Comparison of ENCODE assay signal across 15 cellular contexts in genomic region chr17:43402078-43402477, GRCh38. TPM values are rescaled to one million over a fixed set of nuclear protein-coding genes. Genes with fewer than 3 reads are reported as not detected.
A peak's percentile ranks its signal among the peaks of the same experiment; 100 is the strongest.
DNase-seq lines count a peak whose midpoint lies in the region; ATAC-seq, FAIRE-seq and TF ChIP-seq lines count a peak whose summit lies in the region.
"Had no signal": no experiment of that assay in that cellular context is flagged by ENCODE, and none has a peak within 500 bp of the region (broad histone marks: within the 10 kb centered on the region; RNA-seq: fewer than 3 reads in every experiment).

No MANE protein-coding gene starts in this region.

- H3K4me2 ChIP-seq in BLaER1: peak overlapping the region; percentile 92
- H3K4me2 ChIP-seq in smooth muscle cell: peak overlapping the region; percentile 82

- FAIRE-seq in kidney (lab: Jason Lieb, UNC): no peak

- H3K9ac ChIP-seq in BLaER1 (no peak overlapping the region), kidney (ENCODE audit: low read length in 2 of 2) (peak overlapping the region; percentile 4 to 85), smooth muscle cell (ENCODE audit: low read depth) (peak overlapping the region; percentile 29)

- intact Hi-C loops in kidney (cut with DNase I): no loop called here

- no peak for ATAC-seq in GM21619 (IDR thresholded peaks at IDR 0.05; ENCODE audit: unreplicated experiment)
- ATAC-seq: left colon, Right ventricle myocardium inferior had no signal

- no peaks in the 10 kb centered on the region for H4K20me1 ChIP-seq in BLaER1
- peaks cover 8% of the 10 kb centered on the region for H4K20me1 ChIP-seq in smooth muscle cell (ENCODE audit: low read depth)

- no peak for DNase-seq in astrocyte of the cerebellum (ENCODE audit: low read depth)
- DNase-seq in kidney: peak; percentile 89
- no peak for DNase-seq in smooth muscle cell (lab: John Stamatoyannopoulos, UW; ENCODE audit: unreplicated experiment)
- no peak for DNase-seq in NCI-H748 (lab: John Stamatoyannopoulos, UW; ENCODE audit: unreplicated experiment)
- no peak for DNase-seq in activated effector memory CD4-positive, alpha-beta T cell treated with Interleukin-2 at 50 U/mL for 16 hours
- no peak for DNase-seq in SIG-M5 (lab: John Stamatoyannopoulos, UW)
- DNase-seq: activated naive CD8-positive, alpha-beta T cell treated with anti-CD3 and anti-CD28 coated beads for 36 hours; left colon; NCI-H1105; NCI-H524; nucleus accumbens had no signal

- WGBS in smooth muscle cell (ENCODE audit: low lambda C conversion rate): 95% methylated on average over 6 of the region's 6 CpGs

- no peak overlapping the region for H2AFZ ChIP-seq in smooth muscle cell (ENCODE audit: low read depth)

- H3K4me3 ChIP-seq in BLaER1 (no peak overlapping the region), astrocyte of the cerebellum (ENCODE audit: low read depth, low read length) (peak overlapping the region; percentile 92), kidney (ENCODE audit: low read length in 2 of 2) (peak overlapping the region; percentile 78 to 80), smooth muscle cell (no peak overlapping the region)

- H3K9me3 ChIP-seq in BLaER1 (no peaks in the 10 kb centered on the region), kidney (ENCODE audit: control insufficient read depth in 1 of 2, low read length in 2 of 2) (no peaks in the 10 kb centered on the region), smooth muscle cell (replicated peaks; ENCODE audit: low read depth) (no peaks in the 10 kb centered on the region)

- H3K27ac ChIP-seq in BLaER1: no peak overlapping the region
- H3K27ac ChIP-seq in kidney (ENCODE audit: low read depth in 2 of 2, low read length in 2 of 2): peak overlapping the region; percentile 80 to 92
- H3K27ac ChIP-seq in smooth muscle cell (ENCODE audit: low read depth): peak overlapping the region; percentile 72
- H3K27ac ChIP-seq: C4-2B had no signal

- H3K36me3 ChIP-seq in BLaER1 (no peaks in the 10 kb centered on the region), kidney (ENCODE audit: control insufficient read depth in 1 of 2, insufficient read depth in 2 of 2, low read length in 2 of 2) (no peaks in the 10 kb centered on the region), smooth muscle cell (ENCODE audit: low read depth) (no peaks in the 10 kb centered on the region)

- no peak for TF ChIP-seq CTCF in astrocyte of the cerebellum (IDR thresholded peaks at IDR 0.05; ENCODE audit: low read depth, low read length, missing control alignments)
- TF ChIP-seq CTCF in kidney (IDR thresholded peaks at IDR 0.05; ENCODE audit: borderline replicate concordance, extremely low read depth, insufficient read depth): no peak
- TF ChIP-seq CTCF in smooth muscle cell (IDR thresholded peaks at IDR 0.05; ENCODE audit: borderline replicate concordance, insufficient read depth, poor library complexity, severe bottlenecking): no peak

- H3K27me3 ChIP-seq in BLaER1 (no peaks in the 10 kb centered on the region), smooth muscle cell (ENCODE audit: low read depth) (no peaks in the 10 kb centered on the region)

- H3F3A ChIP-seq in smooth muscle cell (ENCODE audit: low read depth): peaks cover 12% of the 10 kb centered on the region

- H3K79me2 ChIP-seq in smooth muscle cell (ENCODE audit: low read depth): peaks cover 20% of the 10 kb centered on the region

- peaks cover 47% of the 10 kb centered on the region for H3K4me1 ChIP-seq in BLaER1
- H3K4me1 ChIP-seq in kidney (ENCODE audit: control insufficient read depth in 1 of 2, insufficient read depth in 1 of 2, low read depth in 1 of 2, low read length in 2 of 2): peaks cover 8 to 16% of the 10 kb centered on the region in 2 donors
- peaks cover 15% of the 10 kb centered on the region for H3K4me1 ChIP-seq in smooth muscle cell (ENCODE audit: low read depth)

- in situ Hi-C loops in astrocyte of the cerebellum (cut with HindIII; ENCODE audit: low sequenced_read_pairs): no loop called here

RNA-seq across cellular contexts. Expression of gene ARL4D, which starts 3.3 kb away (rescaled TPM):
- total RNA-seq in kidney: 48.8 TPM
- polyA plus RNA-seq in kidney (ENCODE audit: insufficient read depth, low read depth, low replicate concordance): 81.2 TPM
- 9.9 and 10.3 TPM in 2 replicates for total RNA-seq in smooth muscle cell
- 25.9 and 27.6 TPM in 2 replicates for polyA plus RNA-seq in smooth muscle cell

Comparison
In these comparisons a context has a peak if more than half of its experiments do, and no peak if none do; other contexts are left out.
1. H3K4me3 ChIP-seq: peak in astrocyte of the cerebellum (single experiment) and kidney (2 of 2); none in BLaER1 (single experiment) and smooth muscle cell (single experiment).